14 cellular contexts compared by ENCODE assay signal in the genomic region with DNA sequence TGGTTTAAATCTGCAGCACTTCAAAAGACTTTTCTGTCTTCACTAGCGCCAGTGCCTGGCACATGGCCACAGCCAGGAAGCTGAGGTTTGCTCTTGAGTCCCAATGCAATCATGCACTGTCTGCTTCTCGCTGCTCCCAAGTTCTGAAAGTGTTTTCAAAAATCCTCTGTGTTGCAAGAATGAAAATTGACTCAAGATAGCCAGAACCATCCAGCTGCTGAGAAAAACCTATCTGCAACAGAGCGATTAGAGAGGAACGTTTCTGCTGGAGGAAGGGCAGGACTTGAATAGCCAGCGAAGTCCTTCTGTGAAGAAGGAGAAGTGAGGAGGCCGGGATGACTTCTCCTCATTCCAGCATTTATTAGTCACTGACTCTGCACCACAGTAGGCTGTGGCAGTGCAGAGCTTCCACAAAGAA.
A peak's percentile ranks its signal among the peaks of the same experiment; 100 is the strongest.
DNase-seq lines count a peak whose midpoint lies in the region; ATAC-seq, FAIRE-seq and TF ChIP-seq lines count a peak whose summit lies in the region.
"Had no signal": no experiment of that assay in that cellular context is flagged by ENCODE, and none has a peak within 500 bp of the region (broad histone marks: within the 10 kb centered on the region; RNA-seq: fewer than 3 reads in every experiment).

No MANE protein-coding gene starts in this region.

- peak overlapping the region; percentile 23 for H2AFZ ChIP-seq in K562 (ENCODE audit: low read depth, low read length)
- H2AFZ ChIP-seq in hepatocyte = no peak overlapping the region

- H4K20me1 ChIP-seq in K562 (replicated peaks; ENCODE audit: control insufficient read depth, insufficient read depth, low read length) (no peaks in the 10 kb centered on the region), hepatocyte (ENCODE audit: insufficient read depth, poor library complexity, severe bottlenecking) (no peaks in the 10 kb centered on the region)

- no peaks in the 10 kb centered on the region for H3K36me3 ChIP-seq in right atrium auricular region
- no peaks in the 10 kb centered on the region for H3K36me3 ChIP-seq in K562 (ENCODE audit: control insufficient read depth, insufficient read depth, low read length)
- H3K36me3 ChIP-seq in hepatocyte (replicated peaks; ENCODE audit: insufficient read depth, low read depth) = no peaks in the 10 kb centered on the region
- H3K36me3 ChIP-seq: neutrophil had no signal

- H3K79me2 ChIP-seq in K562 (ENCODE audit: control insufficient read depth, insufficient read depth, low read length) (no peaks in the 10 kb centered on the region), hepatocyte (no peaks in the 10 kb centered on the region)

- CTCF ChIA-PET in K562 (lab: Yijun Ruan, JAX; ENCODE audit: low intra/inter-chr PET ratio) = no interaction called here

- H3K4me3 ChIP-seq in right atrium auricular region = no peak overlapping the region
- no peak overlapping the region for H3K4me3 ChIP-seq in K562
- no peak overlapping the region for H3K4me3 ChIP-seq in hepatocyte

- POLR2A ChIA-PET in K562 (lab: Yijun Ruan, JAX) = interaction anchor here (0.9 kb wide), 1 partner anchor 8 kb away, joined by 3 read pairs; no protein-coding TSS in a partner anchor

- no TSS peak for BruUV-seq in K562 (replicated peaks; lab: Mats Ljungman, UMichigan)

- in situ Hi-C loops in K562 (cut with MboI) = no loop called here

- no peaks in the 10 kb centered on the region for H3K9me3 ChIP-seq in right atrium auricular region
- H3K9me3 ChIP-seq in K562 (replicated peaks; ENCODE audit: control insufficient read depth, insufficient read depth, low read depth, low read length) = no peaks in the 10 kb centered on the region; the same call in 1 of the 2 replicates
- no peaks in the 10 kb centered on the region for H3K9me3 ChIP-seq in hepatocyte (ENCODE audit: low read depth)
- H3K9me3 ChIP-seq: neutrophil had no signal

- TF ChIP-seq RAD21 in K562 (CRISPR knock-in tag; conservative IDR thresholded peaks at IDR 0.05 in 1 of 2, IDR thresholded peaks at IDR 0.05 in 1 of 2) = no peak

- ATAC-seq in Right ventricle myocardium inferior (peak; percentile 72), K562 (peak; percentile 60), left lobe of liver (no peak), HG03039 (IDR thresholded peaks at IDR 0.05; ENCODE audit: unreplicated experiment) (no peak)
- ATAC-seq: activated CD8-positive, alpha-beta memory T cell treated with anti-CD3 and anti-CD28 coated beads, Interleukin-2, amount 10 ng/mL, durations not matched to agents 7 days and 5 days; stimulated activated naive B cell treated with anti-CD40 and anti-IgM and Interleukin-4, amounts not matched to agents 10 μg/mL and 1 μg/mL and 100 μg/mL, for 72 hours had no signal

- no peaks in the 10 kb centered on the region for H3K4me1 ChIP-seq in right atrium auricular region
- peaks cover 4 to 23% of the 10 kb centered on the region in 2 experiments; a peak in 3 of 5 replicates for H3K4me1 ChIP-seq in K562 (replicated peaks in 1 of 2; ENCODE audit: control insufficient read depth in 2 of 2, insufficient read depth in 2 of 2, low read length in 2 of 2)
- no peaks in the 10 kb centered on the region for H3K4me1 ChIP-seq in hepatocyte (ENCODE audit: insufficient read depth)

- 0 out of 4 replicates have a peak overlapping the region, but pooled peaks of 1 of the 2 experiments have one; percentile 9 for H3K9ac ChIP-seq in K562 (ENCODE audit: insufficient read depth in 1 of 2, low read depth in 2 of 2, low read length in 2 of 2)

- no peaks in the 10 kb centered on the region for H3K9me2 ChIP-seq in hepatocyte (replicated peaks; ENCODE audit: insufficient read depth)

- FAIRE-seq in K562 (lab: Jason Lieb, UNC) = peak; percentile 71
- FAIRE-seq: A204.1, G401.6, islet of Langerhans had no signal

- H3K27ac ChIP-seq in right atrium auricular region (no peak overlapping the region), K562 (ENCODE audit: extremely low read depth, low read depth, low read length) (no peak overlapping the region), hepatocyte (no peak overlapping the region)
- H3K27ac ChIP-seq: neutrophil had no signal

- H3K27me3 ChIP-seq in right atrium auricular region (no peaks in the 10 kb centered on the region), K562 (ENCODE audit: control insufficient read depth in 2 of 2, insufficient read depth in 2 of 2, low read length in 2 of 2) (no peaks in the 10 kb centered on the region), hepatocyte (no peaks in the 10 kb centered on the region)
- H3K27me3 ChIP-seq: neutrophil had no signal

- no peak for DNase-seq in Right ventricle myocardium inferior (ENCODE audit: missing footprints)
- DNase-seq in right atrium auricular region (ENCODE audit: low spot score) = no peak
- peak in 2 of 4 experiments; percentile 19 to 57 for DNase-seq in K562 (ENCODE audit: extremely low read depth in 1 of 4, low spot score in 3 of 4)
- DNase-seq in hepatocyte (ENCODE audit: low spot score) = peak; percentile 49
- DNase-seq in left lobe of liver (ENCODE audit: low spot score) = no peak
- no peak for DNase-seq in iPS-NIHi11 (ENCODE audit: low spot score)
- DNase-seq in central memory CD4-positive, alpha-beta T cell = no peak
- DNase-seq: activated CD8-positive, alpha-beta memory T cell treated with anti-CD3 and anti-CD28 coated beads, Interleukin-2, amount 10 ng/mL, durations not matched to agents 7 days and 5 days; stimulated activated naive B cell treated with anti-CD40 and anti-IgM and Interleukin-4, amounts not matched to agents 10 μg/mL and 1 μg/mL and 100 μg/mL, for 72 hours had no signal

- intact Hi-C loops in Right ventricle myocardium inferior (cut with DNase I) (no loop called here), K562 (cut with micrococcal nuclease) (no loop called here)

- peaks cover 3% of the 10 kb centered on the region for H3K9me1 ChIP-seq in K562 (ENCODE audit: control insufficient read depth, insufficient read depth, low read length)

- TF ChIP-seq POLR2A in K562 (conservative IDR thresholded peaks at IDR 0.05) = no peak

- peak; percentile 57; the same call in 1 of the 2 replicates for TF ChIP-seq EP300 in K562 (IDR thresholded peaks at IDR 0.05; ENCODE audit: low read length)

- TF ChIP-seq CTCF in right atrium auricular region (IDR thresholded peaks at IDR 0.05) (no peak), K562 (IDR thresholded peaks at IDR 0.05 in 2 of 3, conservative IDR thresholded peaks at IDR 0.05 in 1 of 3; ENCODE audit: insufficient read depth in 2 of 3, low read depth in 1 of 3, low read length in 3 of 3) (no peak), hepatocyte (IDR thresholded peaks at IDR 0.05; ENCODE audit: poor library complexity) (no peak)

- H3K4me2 ChIP-seq in K562 (ENCODE audit: insufficient read depth, low read length) (peak overlapping the region; percentile 19; the same call in 1 of the 2 replicates), hepatocyte (no peak overlapping the region)

- WGBS in K562 (ENCODE audit: insufficient coverage, low coverage, missing lambda C conversion rate) = 19% methylated on average over 6 of the region's 6 CpGs
- 71% methylated on average over 6 of the region's 6 CpGs for WGBS in hepatocyte (ENCODE audit: low lambda C conversion rate, missing lambda C conversion rate)

TF ChIP-seq in K562, 482 proteins besides CTCF, POLR2A, EP300 and RAD21 (continues in another document):
- peak; percentile 81 for TF ChIP-seq GATA2 (CRISPR knock-in tag; IDR thresholded peaks at IDR 0.05)
- no peak for TF ChIP-seq GTF2A2 (tag; IDR thresholded peaks at IDR 0.05)
- TF ChIP-seq ZNF717 (CRISPR knock-in tag; IDR thresholded peaks at IDR 0.05) = no peak
- peak; percentile 59 to 63; a peak in 3 of 4 replicates for TF ChIP-seq TRIM24 (IDR thresholded peaks at IDR 0.05)
- 0 out of 4 replicates have a peak, but pooled peaks of 1 of the 2 experiments have one; percentile 14 for TF ChIP-seq TBL1XR1 (IDR thresholded peaks at IDR 0.05; ENCODE audit: low read length in 2 of 2)
- peak; percentile 57; the same call in 1 of the 2 replicates for TF ChIP-seq DPF2 (IDR thresholded peaks at IDR 0.05)
- TF ChIP-seq TEAD4 (IDR thresholded peaks at IDR 0.05; ENCODE audit: low read length) = peak; percentile 80
- no peak for TF ChIP-seq TEAD4 (CRISPR knock-in tag; IDR thresholded peaks at IDR 0.05; ENCODE audit: borderline replicate concordance)
- TF ChIP-seq TAF9B (IDR thresholded peaks at IDR 0.05; ENCODE audit: partially characterized antibody) = no peak
- peak; percentile 79 for TF ChIP-seq TAL1 (IDR thresholded peaks at IDR 0.05)
- peak; percentile 23 for TF ChIP-seq DACH1 (IDR thresholded peaks at IDR 0.05; ENCODE audit: partially characterized antibody)
- peak; percentile 64 for TF ChIP-seq NCOR1 (IDR thresholded peaks at IDR 0.05)
- peak; percentile 39 for TF ChIP-seq NFIC (IDR thresholded peaks at IDR 0.05)
- peak; percentile 79 for TF ChIP-seq CEBPB (tag; IDR thresholded peaks at IDR 0.05)
- no peak for TF ChIP-seq KDM4B (IDR thresholded peaks at IDR 0.05; ENCODE audit: borderline replicate concordance in 2 of 2, low read depth in 1 of 2)
- TF ChIP-seq SPI1 (IDR thresholded peaks at IDR 0.05; ENCODE audit: borderline replicate concordance, low read depth, low read length) = peak; percentile 28; the same call in 1 of the 2 replicates
- TF ChIP-seq CBFA2T2 (conservative IDR thresholded peaks at IDR 0.05) = peak; percentile 74
- peak; percentile 60 for TF ChIP-seq POLR2AphosphoS5 (IDR thresholded peaks at IDR 0.05; ENCODE audit: control insufficient read depth, insufficient read depth, low read depth, low read length)
- TF ChIP-seq POLR3G (IDR thresholded peaks at IDR 0.05; ENCODE audit: extremely low read depth, insufficient read length, insufficient replicate concordance) = no peak
- peak; percentile 87 for TF ChIP-seq TCF3 (CRISPR knock-in tag; IDR thresholded peaks at IDR 0.05)
- TF ChIP-seq ZNF174 (CRISPR knock-in tag; IDR thresholded peaks at IDR 0.05) = no peak
- peak; percentile 85 for TF ChIP-seq CBFA2T3 (IDR thresholded peaks at IDR 0.05)
- peak; percentile 39; the same call in 1 of the 2 replicates for TF ChIP-seq STAT5A (IDR thresholded peaks at IDR 0.05; ENCODE audit: borderline replicate concordance, low read length)
- TF ChIP-seq MTA2 (IDR thresholded peaks at IDR 0.05; ENCODE audit: low read depth) = peak; percentile 58

Comparison
In these comparisons a context has a peak if more than half of its experiments do, and no peak if none do; other contexts are left out.
1. ATAC-seq: peak in Right ventricle myocardium inferior (single experiment) and K562 (single experiment); none in left lobe of liver (single experiment) and HG03039 (single experiment).